ENCODE assay signal across 10 cellular contexts in the genomic region with DNA sequence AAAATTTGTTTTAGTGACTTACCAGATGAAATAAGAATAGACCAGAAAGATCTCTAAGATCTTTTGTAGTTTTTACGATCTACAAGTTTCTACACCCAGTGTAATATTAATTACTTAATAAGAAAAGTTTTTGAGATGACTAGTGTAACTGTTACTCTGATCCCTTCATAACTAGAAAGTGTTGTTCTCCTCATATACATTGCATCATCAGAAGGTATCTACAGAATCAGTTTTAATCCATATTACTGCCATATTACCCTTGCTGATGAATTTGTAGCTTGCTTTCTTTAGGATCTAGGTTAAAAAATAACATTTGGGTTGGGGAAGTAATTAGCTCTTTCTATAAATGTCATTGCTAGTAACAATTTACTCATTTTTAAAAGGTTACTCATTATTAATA.
"Had no signal": no experiment of that assay in that cellular context is flagged by ENCODE, and none has a peak within 500 bp of the region (broad histone marks: within the 10 kb centered on the region; RNA-seq: fewer than 3 reads in every experiment).

No MANE protein-coding gene starts in this region.

- ATAC-seq: HCT116, HepG2 had no signal

- H3K4me2 ChIP-seq: KMS-11 had no signal

- H3K4me3 ChIP-seq: GM23248, HAP-1 had no signal

- H3K9me3 ChIP-seq: HAP-1 had no signal

- H2AFZ ChIP-seq: GM23248 had no signal

- H3K27ac ChIP-seq: GM23248, HL-60, KMS-11 had no signal

- H3K4me1 ChIP-seq: HAP-1 had no signal

- DNase-seq: GM23248, GOT3, H7, HFFc6, KBM-7 had no signal

- H3K9ac ChIP-seq: GM23248, KMS-11 had no signal

- FAIRE-seq: HepG2 had no signal
